In the genomic region with DNA sequence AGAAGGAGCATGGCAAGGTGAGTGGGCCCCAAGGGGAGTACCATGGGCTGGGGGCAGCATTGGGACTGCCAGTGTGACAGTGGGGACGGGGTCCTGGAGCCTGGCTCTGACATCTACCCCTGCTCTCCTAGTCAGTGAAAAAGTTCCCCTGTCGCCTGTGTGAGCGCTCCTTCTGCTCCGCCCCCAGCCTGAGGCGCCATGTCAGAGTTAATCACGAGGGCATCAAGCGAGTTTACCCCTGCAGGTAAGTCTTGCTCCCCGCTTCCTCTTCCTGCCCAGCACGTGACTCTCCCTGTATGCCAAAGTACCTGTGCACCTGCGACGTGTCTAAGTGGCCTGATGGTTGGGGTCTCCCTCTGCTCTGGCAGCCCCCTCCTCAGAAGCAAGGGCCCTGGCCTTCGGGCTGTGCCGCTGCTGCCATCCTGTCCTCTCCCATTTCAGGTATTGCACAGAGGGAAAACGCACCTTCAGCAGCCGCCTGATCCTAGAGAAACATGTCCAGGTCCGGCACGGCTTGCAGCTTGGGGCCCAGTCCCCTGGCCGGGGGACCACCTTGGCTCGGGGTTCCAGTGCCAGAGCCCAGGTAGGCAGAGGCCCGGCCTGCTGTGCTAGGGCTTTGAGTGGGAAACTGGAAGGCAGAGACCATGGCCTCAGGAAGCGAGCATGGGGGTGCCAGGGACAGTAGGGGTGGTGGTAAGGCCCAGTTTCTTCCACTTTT, we compare ENCODE assay signal across 16 cellular contexts. TPM values are rescaled to one million over a fixed set of nuclear protein-coding genes. Genes with fewer than 3 reads are reported as not detected.
A peak's percentile ranks its signal among the peaks of the same experiment; 100 is the strongest.
DNase-seq lines count a peak whose midpoint lies in the region; ATAC-seq, FAIRE-seq and TF ChIP-seq lines count a peak whose summit lies in the region.
"Had no signal": no experiment of that assay in that cellular context is flagged by ENCODE, and none has a peak within 500 bp of the region (broad histone marks: within the 10 kb centered on the region; RNA-seq: fewer than 3 reads in every experiment).

No MANE protein-coding gene starts in this region.

- 0 out of 2 replicates have a peak, but pooled peaks cover 6% of the 10 kb centered on the region for H4K20me1 ChIP-seq in HepG2 (ENCODE audit: insufficient read depth, low read length)
- no peaks in the 10 kb centered on the region for H4K20me1 ChIP-seq in PC-3 (ENCODE audit: low read length)

- FAIRE-seq in HepG2 (lab: Jason Lieb, UNC) (no peak), RCC 7860 (lab: Jason Lieb, UNC) (no peak)
- FAIRE-seq: D721Med, G401.6, TTC549 had no signal

- H3K36me3 ChIP-seq in HepG2 (replicated peaks in 1 of 2; ENCODE audit: control insufficient read depth in 1 of 2, insufficient read depth in 2 of 2, low read length in 2 of 2) (peaks cover 57 to 85% of the 10 kb centered on the region in 2 experiments), PC-3 (ENCODE audit: low read depth, low read length) (peaks cover 54% of the 10 kb centered on the region)

- H3K4me3 Mint-ChIP-seq in stimulated activated naive CD8-positive, alpha-beta T cell treated with anti-CD3 and anti-CD28 coated beads, Interleukin-15, amount 100 ng/mL, for 72 hours, result no peak overlapping the region

- no peaks in the 10 kb centered on the region for H3K27me3 Mint-ChIP-seq in stimulated activated naive CD8-positive, alpha-beta T cell treated with anti-CD3 and anti-CD28 coated beads, Interleukin-15, amount 100 ng/mL, for 72 hours

- TF ChIP-seq CTCF in RWPE1 (conservative IDR thresholded peaks at IDR 0.05; ENCODE audit: low read depth) (no peak), HepG2 (CRISPR knock-in tag; IDR thresholded peaks at IDR 0.05) (no peak), PC-3 (conservative IDR thresholded peaks at IDR 0.05; ENCODE audit: low read depth, low read length) (no peak)

- H3K9me3 ChIP-seq in HepG2 (ENCODE audit: low read length) (no peaks in the 10 kb centered on the region), PC-3 (ENCODE audit: low read length) (no peaks in the 10 kb centered on the region)
- H3K9me3 ChIP-seq: Peyer's patch had no signal

- DNase-seq in stimulated activated naive CD8-positive, alpha-beta T cell treated with anti-CD3 and anti-CD28 coated beads, Interleukin-15, amount 100 ng/mL, for 72 hours, result no peak
- DNase-seq in stimulated activated naive CD8-positive, alpha-beta T cell treated with anti-CD3 and anti-CD28 coated beads, Interleukin-15, Interleukin-2, amounts not matched to agents 100 U/mL and 50 U/mL, for 24 hours, result no peak
- DNase-seq in RWPE1 (ENCODE audit: low spot score) (no peak), HepG2 (ENCODE audit: low spot score) (no peak), PC-3 (no peak), SIG-M5 (lab: John Stamatoyannopoulos, UW) (no peak), RCC 7860 (ENCODE audit: low spot score) (no peak), AG08396 (ENCODE audit: low spot score) (no peak)
- DNase-seq: effector CD4-positive, alpha-beta T cell; NCI-H1694 treated with DMSO at 0.1 percent for 48 hours; Peyer's patch; stimulated activated CD4-positive, alpha-beta T cell treated with anti-CD3 and anti-CD28 coated beads, Interleukin-1b, Interleukin-23, amount 100 ng/mL, for 48 hours had no signal

- H3K27me3 ChIP-seq in HepG2 (ENCODE audit: control insufficient read depth in 1 of 2, insufficient read depth in 2 of 2, low read length in 2 of 2) (no peaks in the 10 kb centered on the region), PC-3 (ENCODE audit: low read length) (no peaks in the 10 kb centered on the region)
- H3K27me3 ChIP-seq: Peyer's patch had no signal

- peaks cover 3% of the 10 kb centered on the region for H3K79me2 ChIP-seq in HepG2 (ENCODE audit: insufficient read depth, low read length)
- H3K79me2 ChIP-seq in PC-3 (ENCODE audit: low read length), result no peaks in the 10 kb centered on the region

- H3K27ac Mint-ChIP-seq in stimulated activated naive CD8-positive, alpha-beta T cell treated with anti-CD3 and anti-CD28 coated beads, Interleukin-15, amount 100 ng/mL, for 72 hours, result peak overlapping the region; percentile 19 to 77

- H3K4me1 Mint-ChIP-seq in stimulated activated naive CD8-positive, alpha-beta T cell treated with anti-CD3 and anti-CD28 coated beads, Interleukin-15, amount 100 ng/mL, for 72 hours, result peaks cover 49% of the 10 kb centered on the region

- H3K9me3 Mint-ChIP-seq in stimulated activated naive CD8-positive, alpha-beta T cell treated with anti-CD3 and anti-CD28 coated beads, Interleukin-15, amount 100 ng/mL, for 72 hours, result no peaks in the 10 kb centered on the region

- H2AFZ ChIP-seq in HepG2 (ENCODE audit: low read length) (no peak overlapping the region), PC-3 (ENCODE audit: low read length) (no peak overlapping the region)
- H2AFZ ChIP-seq: parathyroid adenoma had no signal

- H3K4me2 ChIP-seq in HepG2 (ENCODE audit: low read depth, low read length) (no peak overlapping the region), PC-3 (ENCODE audit: low read length) (no peak overlapping the region)

- BruUV-seq in HepG2 (replicated peaks; lab: Mats Ljungman, UMichigan), result no TSS peak
- no TSS peak for BruUV-seq in PC-3 (replicated peaks; lab: Mats Ljungman, UMichigan)

- in situ Hi-C loops in HepG2 (cut with HindIII; ENCODE audit: extremely low pct_ligation_motif_present, low pct_unique_long_range_greater_than_20kb), result no loop called here

- CTCF ChIA-PET in RWPE1 (lab: Yijun Ruan, JAX) (interaction anchor here (0.7 kb wide), 1 partner anchor 1589 kb away, joined by 6 read pairs; no protein-coding TSS in a partner anchor), HepG2 (lab: Yijun Ruan, JAX; ENCODE audit: low intra/inter-chr PET ratio, low total read pairs) (no interaction called here), PC-3 (lab: Charles Lee) (no interaction called here)

- POLR2A ChIA-PET in RWPE1 (lab: Yijun Ruan, JAX; ENCODE audit: low non-redundant PET), result no interaction called here
- POLR2A ChIA-PET in HepG2 (lab: Yijun Ruan, JAX), result interaction anchor here (1.2 kb wide), 1 partner anchor 8 kb away, joined by 3 read pairs; a partner anchor contains a TSS
- POLR2A ChIA-PET in PC-3 (lab: Charles Lee; ENCODE audit: unreplicated experiment), result no interaction called here

- no peak overlapping the region for H3K9ac ChIP-seq in HepG2 (ENCODE audit: insufficient read depth, low read depth, low read length)
- H3K9ac ChIP-seq in PC-3 (ENCODE audit: low read length), result no peak overlapping the region
- H3K9ac ChIP-seq: parathyroid adenoma had no signal

- no peak for TF ChIP-seq RAD21 in HepG2 (CRISPR knock-in tag; IDR thresholded peaks at IDR 0.05)

- TF ChIP-seq EP300 in HepG2 (IDR thresholded peaks at IDR 0.05; ENCODE audit: low read depth in 2 of 2, low read length in 2 of 2) (no peak), HepG2 (CRISPR knock-in tag; IDR thresholded peaks at IDR 0.05; ENCODE audit: borderline replicate concordance) (no peak)

- 95% methylated on average over 17 of the region's 21 CpGs for WGBS in HepG2 (ENCODE audit: low lambda C conversion rate)

- 0 out of 4 replicates have a peak, but pooled peaks of 1 of the 2 experiments have one; percentile 27 for TF ChIP-seq POLR2A in HepG2 (IDR thresholded peaks at IDR 0.05; ENCODE audit: insufficient read depth in 1 of 2, low read depth in 2 of 2, low read length in 2 of 2)

- H3K9me2 ChIP-seq in PC-3 (replicated peaks; ENCODE audit: low read length), result no peaks in the 10 kb centered on the region

- intact Hi-C loops in HepG2 (cut with micrococcal nuclease; ENCODE audit: unreplicated experiment) (no loop called here), PC-3 (cut with micrococcal nuclease) (no loop called here)

- H3K4me3 ChIP-seq in HepG2 (replicated peaks in 1 of 3; ENCODE audit: insufficient read depth in 1 of 3, low read depth in 2 of 3, low read length in 3 of 3), result no peak overlapping the region
- no peak overlapping the region for H3K4me3 ChIP-seq in PC-3 (ENCODE audit: low read length)
- H3K4me3 ChIP-seq: Peyer's patch had no signal

- no peak for ATAC-seq in stimulated activated naive CD8-positive, alpha-beta T cell treated with anti-CD3 and anti-CD28 coated beads, Interleukin-15, amount 100 ng/mL, for 72 hours
- no peak for ATAC-seq in stimulated activated naive CD8-positive, alpha-beta T cell treated with anti-CD3 and anti-CD28 coated beads, Interleukin-15, Interleukin-2, amounts not matched to agents 100 U/mL and 50 U/mL, for 24 hours
- ATAC-seq in HepG2 (no peak), PC-3 (no peak)

- H3K27ac ChIP-seq in RWPE1 (peak overlapping the region; percentile 49), HepG2 (ENCODE audit: extremely low read length, insufficient read depth, low read length) (no peak overlapping the region), PC-3 (ENCODE audit: low read length) (no peak overlapping the region)
- H3K27ac ChIP-seq: parathyroid adenoma, Peyer's patch had no signal

- no peaks in the 10 kb centered on the region for H3F3A ChIP-seq in PC-3 (ENCODE audit: low read length, unreplicated experiment)

- H3K4me1 ChIP-seq in HepG2 (ENCODE audit: insufficient read depth, low read length), result no peaks in the 10 kb centered on the region
- H3K4me1 ChIP-seq in PC-3 (ENCODE audit: insufficient read depth, low read length), result no peaks in the 10 kb centered on the region
- H3K4me1 ChIP-seq: parathyroid adenoma, Peyer's patch had no signal

RNA-seq across cellular contexts. Expression of a gene that starts 8.1 kb away (rescaled TPM):
- 14.1 and 15.0 TPM in 2 replicates for total RNA-seq in HepG2 (2016; rRNA removed; fragmentation: Illumina TruSeq; extraction: Trizol)
- total RNA-seq in HepG2 (2016; cell fraction: cytosol; rRNA removed; fragmentation: Illumina TruSeq; extraction: Trizol; ENCODE audit: low read depth), result 3.3 and 3.9 TPM in 2 replicates
- 13.7 and 14.2 TPM in 2 replicates for total RNA-seq in HepG2 (2016; cell fraction: insoluble cytoplasmic fraction; rRNA removed; fragmentation: Illumina TruSeq; extraction: Trizol)
- 6.1 and 7.4 TPM in 2 replicates for total RNA-seq in HepG2 (2016; cell fraction: membrane; rRNA removed; fragmentation: Illumina TruSeq; extraction: Trizol)
- 15.7 and 20.5 TPM in 2 replicates for total RNA-seq in HepG2 (2016; cell fraction: nucleus; rRNA removed; fragmentation: Illumina TruSeq; extraction: Trizol)
- 16.5 and 24.5 TPM in 2 replicates for polyA plus RNA-seq in HepG2 (2011; rRNA removed)
- 11.9 and 16.7 TPM in 2 replicates for polyA plus RNA-seq in HepG2 (2011; cell fraction: cytosol; rRNA removed)
- polyA plus RNA-seq in HepG2 (2011; cell fraction: nucleus; rRNA removed), result 55.2 and 58.3 TPM in 2 replicates
- polyA plus RNA-seq in HepG2 (2012), result 12.2 and 12.3 TPM in 2 replicates
- 0.57 and 1.1 TPM in 2 replicates for polyA plus RNA-seq in HepG2 (2016; cell fraction: cytosol; fragmentation: Illumina TruSeq; extraction: Trizol; ENCODE audit: low read depth)
- 9.8 and 13.6 TPM in 2 replicates for polyA plus RNA-seq in HepG2 (2016; cell fraction: insoluble cytoplasmic fraction; fragmentation: Illumina TruSeq; extraction: Trizol; ENCODE audit: low read depth)
- polyA plus RNA-seq in HepG2 (2016; cell fraction: membrane; fragmentation: Illumina TruSeq; extraction: Trizol; ENCODE audit: low read depth), result 2.3 and 2.5 TPM in 2 replicates
- polyA plus RNA-seq in HepG2 (2016; cell fraction: nucleus; fragmentation: Illumina TruSeq; extraction: Trizol; ENCODE audit: insufficient read depth, low read depth), result 22.9 and 24.3 TPM in 2 replicates
- 85.3 and 103 TPM in 2 replicates for polyA minus RNA-seq in HepG2 (2011; rRNA and poly(A)+ RNA removed; ENCODE audit: low replicate concordance)
- 20.1 and 23.3 TPM in 2 replicates for polyA minus RNA-seq in HepG2 (2011; cell fraction: cytosol; rRNA and poly(A)+ RNA removed)
- polyA minus RNA-seq in HepG2 (2011; cell fraction: nucleus; rRNA and poly(A)+ RNA removed), result 44.4 and 49.6 TPM in 2 replicates
- total RNA-seq in PC-3 (2014; rRNA removed), result 24.6 and 30.3 TPM in 2 replicates

RNA-seq across cellular contexts. Expression of a gene that starts 35.6 kb away (rescaled TPM):
- 243 and 320 TPM in 2 replicates for total RNA-seq in HepG2 (2016; rRNA removed; fragmentation: Illumina TruSeq; extraction: Trizol)
- 97.9 and 99.1 TPM in 2 replicates for total RNA-seq in HepG2 (2016; cell fraction: cytosol; rRNA removed; fragmentation: Illumina TruSeq; extraction: Trizol; ENCODE audit: low read depth)
- total RNA-seq in HepG2 (2016; cell fraction: insoluble cytoplasmic fraction; rRNA removed; fragmentation: Illumina TruSeq; extraction: Trizol), result 248 and 329 TPM in 2 replicates
- 108 and 110 TPM in 2 replicates for total RNA-seq in HepG2 (2016; cell fraction: membrane; rRNA removed; fragmentation: Illumina TruSeq; extraction: Trizol)
- total RNA-seq in HepG2 (2016; cell fraction: nucleus; rRNA removed; fragmentation: Illumina TruSeq; extraction: Trizol), result 101 TPM in 2 replicates
- polyA plus RNA-seq in HepG2 (2011; rRNA removed), result 174 and 194 TPM in 2 replicates
- polyA plus RNA-seq in HepG2 (2011; cell fraction: cytosol; rRNA removed), result 235 and 265 TPM in 2 replicates
- 94.5 and 113 TPM in 2 replicates for polyA plus RNA-seq in HepG2 (2011; cell fraction: nucleus; rRNA removed)
- polyA plus RNA-seq in HepG2 (2012), result 151 and 156 TPM in 2 replicates
- 64.7 and 68.2 TPM in 2 replicates for polyA plus RNA-seq in HepG2 (2016; cell fraction: cytosol; fragmentation: Illumina TruSeq; extraction: Trizol; ENCODE audit: low read depth)
- 215 and 240 TPM in 2 replicates for polyA plus RNA-seq in HepG2 (2016; cell fraction: insoluble cytoplasmic fraction; fragmentation: Illumina TruSeq; extraction: Trizol; ENCODE audit: low read depth)
- 61.2 and 68.2 TPM in 2 replicates for polyA plus RNA-seq in HepG2 (2016; cell fraction: membrane; fragmentation: Illumina TruSeq; extraction: Trizol; ENCODE audit: low read depth)
- 167 and 175 TPM in 2 replicates for polyA plus RNA-seq in HepG2 (2016; cell fraction: nucleus; fragmentation: Illumina TruSeq; extraction: Trizol; ENCODE audit: insufficient read depth, low read depth)
- polyA minus RNA-seq in HepG2 (2011; rRNA and poly(A)+ RNA removed; ENCODE audit: low replicate concordance), result 154 and 325 TPM in 2 replicates
- 62.2 and 71.6 TPM in 2 replicates for polyA minus RNA-seq in HepG2 (2011; cell fraction: cytosol; rRNA and poly(A)+ RNA removed)
- polyA minus RNA-seq in HepG2 (2011; cell fraction: nucleus; rRNA and poly(A)+ RNA removed), result 41.6 and 53.0 TPM in 2 replicates
- total RNA-seq in PC-3 (2014; rRNA removed), result 404 and 469 TPM in 2 replicates

RNA-seq across cellular contexts. Expression of a gene that starts 37.1 kb away (rescaled TPM):
- 18.6 and 19.5 TPM in 2 replicates for total RNA-seq in HepG2 (2016; rRNA removed; fragmentation: Illumina TruSeq; extraction: Trizol)
- total RNA-seq in HepG2 (2016; cell fraction: cytosol; rRNA removed; fragmentation: Illumina TruSeq; extraction: Trizol; ENCODE audit: low read depth), result 7.7 and 8.5 TPM in 2 replicates
- 18.7 and 20.1 TPM in 2 replicates for total RNA-seq in HepG2 (2016; cell fraction: insoluble cytoplasmic fraction; rRNA removed; fragmentation: Illumina TruSeq; extraction: Trizol)
- 16.6 and 17.9 TPM in 2 replicates for total RNA-seq in HepG2 (2016; cell fraction: membrane; rRNA removed; fragmentation: Illumina TruSeq; extraction: Trizol)
- 17.8 and 19.5 TPM in 2 replicates for total RNA-seq in HepG2 (2016; cell fraction: nucleus; rRNA removed; fragmentation: Illumina TruSeq; extraction: Trizol)
- 29.3 and 32.6 TPM in 2 replicates for polyA plus RNA-seq in HepG2 (2011; rRNA removed)
- 25.3 and 25.8 TPM in 2 replicates for polyA plus RNA-seq in HepG2 (2011; cell fraction: cytosol; rRNA removed)
- 36.5 and 43.7 TPM in 2 replicates for polyA plus RNA-seq in HepG2 (2011; cell fraction: nucleus; rRNA removed)
- 12.6 and 16.2 TPM in 2 replicates for polyA plus RNA-seq in HepG2 (2012)
- polyA plus RNA-seq in HepG2 (2016; cell fraction: cytosol; fragmentation: Illumina TruSeq; extraction: Trizol; ENCODE audit: low read depth), result 3.9 and 4.4 TPM in 2 replicates
- polyA plus RNA-seq in HepG2 (2016; cell fraction: insoluble cytoplasmic fraction; fragmentation: Illumina TruSeq; extraction: Trizol; ENCODE audit: low read depth), result 19.7 and 20.5 TPM in 2 replicates
- 11.0 and 12.5 TPM in 2 replicates for polyA plus RNA-seq in HepG2 (2016; cell fraction: membrane; fragmentation: Illumina TruSeq; extraction: Trizol; ENCODE audit: low read depth)
- polyA plus RNA-seq in HepG2 (2016; cell fraction: nucleus; fragmentation: Illumina TruSeq; extraction: Trizol; ENCODE audit: insufficient read depth, low read depth), result 31.3 and 33.3 TPM in 2 replicates
- polyA minus RNA-seq in HepG2 (2011; rRNA and poly(A)+ RNA removed; ENCODE audit: low replicate concordance), result 58.3 and 156 TPM in 2 replicates
- polyA minus RNA-seq in HepG2 (2011; cell fraction: cytosol; rRNA and poly(A)+ RNA removed), result 14.8 and 17.7 TPM in 2 replicates
- polyA minus RNA-seq in HepG2 (2011; cell fraction: nucleus; rRNA and poly(A)+ RNA removed), result 29.6 and 32.7 TPM in 2 replicates
- total RNA-seq in PC-3 (2014; rRNA removed), result 75.6 and 99.5 TPM in 2 replicates

RNA-seq across cellular contexts. Expression of a gene that starts 56.9 kb away (rescaled TPM):
- total RNA-seq in HepG2 (2016; rRNA removed; fragmentation: Illumina TruSeq; extraction: Trizol) (32.0 and 36.2 TPM in 2 replicates), PC-3 (2014; rRNA removed) (34.1 and 41.0 TPM in 2 replicates)
- total RNA-seq in HepG2 (2016; cell fraction: cytosol; rRNA removed; fragmentation: Illumina TruSeq; extraction: Trizol; ENCODE audit: low read depth), result 4.1 and 4.4 TPM in 2 replicates
- total RNA-seq in HepG2 (2016; cell fraction: insoluble cytoplasmic fraction; rRNA removed; fragmentation: Illumina TruSeq; extraction: Trizol), result 37.2 and 39.7 TPM in 2 replicates
- 15.6 and 17.0 TPM in 2 replicates for total RNA-seq in HepG2 (2016; cell fraction: membrane; rRNA removed; fragmentation: Illumina TruSeq; extraction: Trizol)
- 44.6 and 44.7 TPM in 2 replicates for total RNA-seq in HepG2 (2016; cell fraction: nucleus; rRNA removed; fragmentation: Illumina TruSeq; extraction: Trizol)
- polyA plus RNA-seq in HepG2 (2011; rRNA removed), result 17.9 and 20.3 TPM in 2 replicates
- polyA plus RNA-seq in HepG2 (2011; cell fraction: cytosol; rRNA removed), result 7.9 and 8.2 TPM in 2 replicates
- polyA plus RNA-seq in HepG2 (2011; cell fraction: nucleus; rRNA removed), result 43.2 and 45.6 TPM in 2 replicates
- polyA plus RNA-seq in HepG2 (2012), result 11.7 and 16.5 TPM in 2 replicates
- polyA plus RNA-seq in HepG2 (2016; cell fraction: cytosol; fragmentation: Illumina TruSeq; extraction: Trizol; ENCODE audit: low read depth), result 2.7 and 2.8 TPM in 2 replicates
- polyA plus RNA-seq in HepG2 (2016; cell fraction: insoluble cytoplasmic fraction; fragmentation: Illumina TruSeq; extraction: Trizol; ENCODE audit: low read depth), result 27.2 and 30.5 TPM in 2 replicates
- polyA plus RNA-seq in HepG2 (2016; cell fraction: membrane; fragmentation: Illumina TruSeq; extraction: Trizol; ENCODE audit: low read depth), result 8.9 and 10.1 TPM in 2 replicates
- polyA plus RNA-seq in HepG2 (2016; cell fraction: nucleus; fragmentation: Illumina TruSeq; extraction: Trizol; ENCODE audit: insufficient read depth, low read depth), result 62.2 and 65.3 TPM in 2 replicates
- 33.0 and 287 TPM in 2 replicates for polyA minus RNA-seq in HepG2 (2011; rRNA and poly(A)+ RNA removed; ENCODE audit: low replicate concordance)
- 7.7 and 9.6 TPM in 2 replicates for polyA minus RNA-seq in HepG2 (2011; cell fraction: cytosol; rRNA and poly(A)+ RNA removed)
- 15.8 and 22.1 TPM in 2 replicates for polyA minus RNA-seq in HepG2 (2011; cell fraction: nucleus; rRNA and poly(A)+ RNA removed)
